ENCODE assay signal across 8 cellular contexts in genomic region chr3:39150803-39151631, GRCh38. TPM values are rescaled to one million over a fixed set of nuclear protein-coding genes. Genes with fewer than 3 reads are reported as not detected.
DNase-seq lines count a peak whose midpoint lies in the region; ATAC-seq and TF ChIP-seq lines count a peak whose summit lies in the region.

No MANE protein-coding gene starts in this region.

- no peaks in the 10 kb centered on the region for H3K9me3 ChIP-seq in Loucy (ENCODE audit: insufficient read depth, low read depth, low read length)

- H3K36me3 Mint-ChIP-seq in activated CD8-positive, alpha-beta T cell treated with anti-CD3 and anti-CD28 coated beads, Interleukin-2, amount 10 ng/mL, durations not matched to agents 7 days and 5 days (ENCODE audit: low read depth): peaks cover 26% of the 10 kb centered on the region
- peaks cover 2% of the 10 kb centered on the region for H3K36me3 Mint-ChIP-seq in mesothelial cell of epicardium

- H3K27ac Mint-ChIP-seq in activated CD8-positive, alpha-beta T cell treated with anti-CD3 and anti-CD28 coated beads, Interleukin-2, amount 10 ng/mL, durations not matched to agents 7 days and 5 days: peak overlapping the region; percentile 99
- H3K27ac Mint-ChIP-seq in mesothelial cell of epicardium: peak overlapping the region; percentile 99

- peaks cover 14% of the 10 kb centered on the region for H4K20me1 ChIP-seq in Loucy (ENCODE audit: insufficient read depth, low read length, poor library complexity, severe bottlenecking)

- no peaks in the 10 kb centered on the region for H3F3A ChIP-seq in Loucy (ENCODE audit: low read depth)

- no peak for TF ChIP-seq CTCF in Loucy (conservative IDR thresholded peaks at IDR 0.05; ENCODE audit: low read length)
- TF ChIP-seq CTCF in mesothelial cell of epicardium (IDR thresholded peaks at IDR 0.05; ENCODE audit: unreplicated experiment): no peak

- DNase-seq in COLO668 (lab: John Stamatoyannopoulos, UW; ENCODE audit: unreplicated experiment) (peak; percentile 11), epithelial cell of prostate (ENCODE audit: low read depth, low spot score) (peak; percentile 45), mesothelial cell of epicardium (ENCODE audit: low spot score in 2 of 2, unreplicated experiment in 2 of 2) (peak; percentile 69 to 83)
- DNase-seq in activated CD8-positive, alpha-beta T cell treated with anti-CD3 and anti-CD28 coated beads, Interleukin-2, amount 10 ng/mL, durations not matched to agents 7 days and 5 days: peak; percentile 47
- DNase-seq in stimulated activated CD8-positive, alpha-beta memory T cell treated with anti-CD3 and anti-CD28 coated beads, Interleukin-7, amount 100 ng/mL, for 24 hours (ENCODE audit: low read depth): peak; percentile 53

- peaks cover 69% of the 10 kb centered on the region for H3K4me1 ChIP-seq in Loucy (ENCODE audit: insufficient read depth, low read length, poor library complexity, severe bottlenecking)

- no peak for ATAC-seq in activated CD8-positive, alpha-beta T cell treated with anti-CD3 and anti-CD28 coated beads, Interleukin-2, amount 10 ng/mL, durations not matched to agents 7 days and 5 days
- ATAC-seq in GM18867 (IDR thresholded peaks at IDR 0.05; ENCODE audit: unreplicated experiment) (no peak), GM18868 (IDR thresholded peaks at IDR 0.05; ENCODE audit: unreplicated experiment) (no peak)

- no peaks in the 10 kb centered on the region for H3K27me3 ChIP-seq in Loucy (ENCODE audit: insufficient read depth, low read length, poor library complexity, severe bottlenecking)

- H2AFZ ChIP-seq in Loucy (ENCODE audit: low read length): no peak overlapping the region

- H3K79me2 ChIP-seq in Loucy (ENCODE audit: insufficient read depth, low read length): peaks cover 63% of the 10 kb centered on the region; the same call in 1 of the 2 replicates

- H3K9me2 ChIP-seq in Loucy (replicated peaks; ENCODE audit: low read depth, low read length): no peaks in the 10 kb centered on the region

- no peaks in the 10 kb centered on the region for H3K27me3 Mint-ChIP-seq in activated CD8-positive, alpha-beta T cell treated with anti-CD3 and anti-CD28 coated beads, Interleukin-2, amount 10 ng/mL, durations not matched to agents 7 days and 5 days (ENCODE audit: low read depth)
- no peaks in the 10 kb centered on the region for H3K27me3 Mint-ChIP-seq in mesothelial cell of epicardium (ENCODE audit: low read depth)

- POLR2A ChIA-PET in activated CD8-positive, alpha-beta T cell treated with anti-CD3 and anti-CD28 coated beads, Interleukin-2, amount 10 ng/mL, durations not matched to agents 7 days and 5 days (lab: Charles Lee): interaction anchor here (1.4 kb wide), 1 partner anchor 29 kb away, joined by 3 read pairs; no protein-coding TSS in a partner anchor

- peak overlapping the region; percentile 91 for H3K4me2 ChIP-seq in Loucy (ENCODE audit: low read depth, low read length, poor library complexity, severe bottlenecking)

- peak overlapping the region; percentile 78 for H3K4me3 ChIP-seq in Loucy (ENCODE audit: low read length, poor library complexity, severe bottlenecking)

- CTCF ChIA-PET in activated CD8-positive, alpha-beta T cell treated with anti-CD3 and anti-CD28 coated beads, Interleukin-2, amount 10 ng/mL, durations not matched to agents 7 days and 5 days (lab: Charles Lee): interaction anchor here (0.6 to 3.0 kb wide), 4 partner anchors 11 to 141 kb away, joined by 3 to 11 read pairs (median 8); no protein-coding TSS in a partner anchor

- peaks cover 3% of the 10 kb centered on the region; the same call in 1 of the 2 replicates for H3K36me3 ChIP-seq in Loucy (ENCODE audit: insufficient read depth, low read length)

- H3K9me3 Mint-ChIP-seq in activated CD8-positive, alpha-beta T cell treated with anti-CD3 and anti-CD28 coated beads, Interleukin-2, amount 10 ng/mL, durations not matched to agents 7 days and 5 days (ENCODE audit: insufficient read depth): no peaks in the 10 kb centered on the region
- no peaks in the 10 kb centered on the region for H3K9me3 Mint-ChIP-seq in mesothelial cell of epicardium

- peak overlapping the region; percentile 78 for H3K9ac ChIP-seq in Loucy (ENCODE audit: low read depth, low read length, poor library complexity, severe bottlenecking)

- peak overlapping the region; percentile 95 for H3K4me3 Mint-ChIP-seq in activated CD8-positive, alpha-beta T cell treated with anti-CD3 and anti-CD28 coated beads, Interleukin-2, amount 10 ng/mL, durations not matched to agents 7 days and 5 days
- peak overlapping the region; percentile 97 for H3K4me3 Mint-ChIP-seq in mesothelial cell of epicardium

- peaks cover 83% of the 10 kb centered on the region for H3K4me1 Mint-ChIP-seq in activated CD8-positive, alpha-beta T cell treated with anti-CD3 and anti-CD28 coated beads, Interleukin-2, amount 10 ng/mL, durations not matched to agents 7 days and 5 days (ENCODE audit: low read depth)
- H3K4me1 Mint-ChIP-seq in mesothelial cell of epicardium: peaks cover 75% of the 10 kb centered on the region

- peak overlapping the region; percentile 97 for H3K27ac ChIP-seq in epithelial cell of prostate

RNA-seq across cellular contexts. Expression of gene CSRNP1, which starts 2.4 kb away (rescaled TPM):
- total RNA-seq in activated CD8-positive, alpha-beta T cell treated with anti-CD3 and anti-CD28 coated beads, Interleukin-2, amount 10 ng/mL, durations not matched to agents 7 days and 5 days: 10 to 100 TPM; 15.6 to 16.0 TPM
- 42.7 to 44.7 TPM (median 43.9 TPM) in 3 replicates for total RNA-seq in mesothelial cell of epicardium

RNA-seq across cellular contexts. Expression of gene XIRP1, which starts 41.4 kb away (rescaled TPM):
- total RNA-seq in activated CD8-positive, alpha-beta T cell treated with anti-CD3 and anti-CD28 coated beads, Interleukin-2, amount 10 ng/mL, durations not matched to agents 7 days and 5 days: not detected
- total RNA-seq in mesothelial cell of epicardium: not detected in 3 replicates

RNA-seq across cellular contexts. Expression of gene TTC21A, which starts 43.5 kb away (rescaled TPM):
- 1 to 10 TPM in 1 of 2 experiments, under 1 TPM in 1; 0.97 to 1.2 TPM for total RNA-seq in activated CD8-positive, alpha-beta T cell treated with anti-CD3 and anti-CD28 coated beads, Interleukin-2, amount 10 ng/mL, durations not matched to agents 7 days and 5 days
- 10.2 to 12.7 TPM (median 12.3 TPM) in 3 replicates for total RNA-seq in mesothelial cell of epicardium

RNA-seq across cellular contexts. Expression of gene GORASP1, which starts 43.6 kb away (rescaled TPM):
- 10 to 100 TPM; 10.8 to 11.0 TPM for total RNA-seq in activated CD8-positive, alpha-beta T cell treated with anti-CD3 and anti-CD28 coated beads, Interleukin-2, amount 10 ng/mL, durations not matched to agents 7 days and 5 days
- total RNA-seq in mesothelial cell of epicardium: 70.8 to 71.5 TPM (median 71.1 TPM) in 3 replicates

Comparison
In these comparisons a context has a peak if more than half of its experiments do, and no peak if none do; other contexts are left out.
1. DNase-seq: peak in every context shown above with its lines; median percentile 76 in mesothelial cell of epicardium; 53 in stimulated activated CD8-positive, alpha-beta memory T cell treated with anti-CD3 and anti-CD28 coated beads, Interleukin-7, amount 100 ng/mL, for 24 hours; 47 in activated CD8-positive, alpha-beta T cell treated with anti-CD3 and anti-CD28 coated beads, Interleukin-2, amount 10 ng/mL, durations not matched to agents 7 days and 5 days; 45 in epithelial cell of prostate; 11 in COLO668.